ENCODE assay signal across 13 cellular contexts in the genomic region with DNA sequence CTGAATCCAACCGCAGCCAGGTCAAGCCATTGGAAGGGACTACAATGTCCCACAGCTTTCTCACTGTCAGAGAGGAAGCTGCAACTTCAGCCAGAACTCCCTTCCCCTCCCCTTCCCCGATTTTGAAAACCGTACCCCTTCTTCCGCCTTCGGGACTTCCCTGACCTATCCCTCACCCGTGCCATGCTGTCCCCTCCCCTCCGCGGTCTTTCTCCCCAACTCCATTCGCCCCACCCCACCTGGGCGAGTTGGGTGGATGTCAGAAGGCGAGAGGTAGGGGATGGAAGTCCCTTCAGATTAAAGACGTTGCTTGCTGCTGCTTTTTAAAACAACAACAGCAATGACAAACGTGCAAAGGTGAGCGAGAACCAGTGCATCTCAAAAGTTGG. TPM values are rescaled to one million over a fixed set of nuclear protein-coding genes. Genes with fewer than 3 reads are reported as not detected.
DNase-seq lines count a peak whose midpoint lies in the region; ATAC-seq, FAIRE-seq and TF ChIP-seq lines count a peak whose summit lies in the region.
"Had no signal": no experiment of that assay in that cellular context is flagged by ENCODE, and none has a peak within 500 bp of the region (broad histone marks: within the 10 kb centered on the region; RNA-seq: fewer than 3 reads in every experiment).

No MANE protein-coding gene starts in this region.

- H3K36me3 ChIP-seq in astrocyte (ENCODE audit: insufficient read depth, low read length) (no peaks in the 10 kb centered on the region), suprapubic skin (no peaks in the 10 kb centered on the region), OCI-LY7 (ENCODE audit: insufficient read depth, low read length) (no peaks in the 10 kb centered on the region)

- H3K27ac ChIP-seq in astrocyte (ENCODE audit: low read depth, low read length) (no peak overlapping the region), suprapubic skin (no peak overlapping the region), OCI-LY7 (ENCODE audit: low read depth, low read length, poor library complexity, severe bottlenecking) (no peak overlapping the region)
- H3K27ac ChIP-seq: RWPE1, skin epidermis had no signal

- CTCF ChIA-PET in activated CD4-positive, alpha-beta T cell treated with anti-CD3 and anti-CD28 coated beads, Interleukin-2, amount 10 ng/mL, durations not matched to agents 7 days and 5 days (lab: Charles Lee): no interaction called here
- CTCF ChIA-PET in OCI-LY7 (lab: Charles Lee; ENCODE audit: unreplicated experiment): no interaction called here

- TF ChIP-seq POLR2A in suprapubic skin (IDR thresholded peaks at IDR 0.05): no peak

- TF ChIP-seq CTCF in astrocyte (IDR thresholded peaks at IDR 0.05; ENCODE audit: insufficient read depth, low read depth, low read length): no peak
- no peak for TF ChIP-seq CTCF in suprapubic skin (IDR thresholded peaks at IDR 0.05)
- no peak for TF ChIP-seq CTCF in OCI-LY7 (conservative IDR thresholded peaks at IDR 0.05; ENCODE audit: low read length)

- no TSS peak for BruUV-seq in OCI-LY7 (replicated peaks; lab: Mats Ljungman, UMichigan)

- no peak overlapping the region for H3K27ac Mint-ChIP-seq in activated CD4-positive, alpha-beta T cell treated with anti-CD3 and anti-CD28 coated beads, Interleukin-2, amount 10 ng/mL, durations not matched to agents 7 days and 5 days
- H3K27ac Mint-ChIP-seq in astrocyte (ENCODE audit: unreplicated experiment): peak overlapping the region; percentile 18

- POLR2A ChIA-PET in activated CD4-positive, alpha-beta T cell treated with anti-CD3 and anti-CD28 coated beads, Interleukin-2, amount 10 ng/mL, durations not matched to agents 7 days and 5 days (lab: Charles Lee): no interaction called here
- POLR2A ChIA-PET in OCI-LY7 (lab: Charles Lee): no interaction called here

- WGBS in suprapubic skin: 3% methylated on average over 14 of the region's 14 CpGs

- H3K9me3 Mint-ChIP-seq in activated CD4-positive, alpha-beta T cell treated with anti-CD3 and anti-CD28 coated beads, Interleukin-2, amount 10 ng/mL, durations not matched to agents 7 days and 5 days: no peaks in the 10 kb centered on the region
- H3K9me3 Mint-ChIP-seq in astrocyte (ENCODE audit: unreplicated experiment): peaks cover 2% of the 10 kb centered on the region

- H3K4me3 ChIP-seq in astrocyte (ENCODE audit: insufficient read depth, low read depth, low read length) (peak overlapping the region; percentile 52), suprapubic skin (peak overlapping the region; percentile 31), OCI-LY7 (ENCODE audit: low read depth, low read length, poor library complexity, severe bottlenecking) (no peak overlapping the region)

- H3K4me3 Mint-ChIP-seq in activated CD4-positive, alpha-beta T cell treated with anti-CD3 and anti-CD28 coated beads, Interleukin-2, amount 10 ng/mL, durations not matched to agents 7 days and 5 days: peak overlapping the region; percentile 0
- H3K4me3 Mint-ChIP-seq in astrocyte (ENCODE audit: unreplicated experiment): peak overlapping the region; percentile 92

- no peaks in the 10 kb centered on the region for H3K79me2 ChIP-seq in astrocyte (ENCODE audit: insufficient read depth, low read length)
- no peaks in the 10 kb centered on the region for H3K79me2 ChIP-seq in OCI-LY7 (ENCODE audit: insufficient read depth, low read depth, low read length)

- H3K9me2 ChIP-seq in OCI-LY7 (ENCODE audit: insufficient read depth, low read length): no peaks in the 10 kb centered on the region

- H2AFZ ChIP-seq in astrocyte (ENCODE audit: low read depth, low read length): no peak overlapping the region
- H2AFZ ChIP-seq in OCI-LY7 (ENCODE audit: low read length): no peak overlapping the region

- TF ChIP-seq EP300 in suprapubic skin (IDR thresholded peaks at IDR 0.05): no peak

- FAIRE-seq in astrocyte (lab: Jason Lieb, UNC): no peak
- FAIRE-seq: frontal cortex, GM18507 had no signal

- H3K9ac ChIP-seq in astrocyte (ENCODE audit: low read length): no peak overlapping the region

- H3K4me2 ChIP-seq in astrocyte (ENCODE audit: low read length): peak overlapping the region; percentile 82
- no peak overlapping the region for H3K4me2 ChIP-seq in OCI-LY7 (ENCODE audit: low read length)

- H3K27me3 Mint-ChIP-seq in activated CD4-positive, alpha-beta T cell treated with anti-CD3 and anti-CD28 coated beads, Interleukin-2, amount 10 ng/mL, durations not matched to agents 7 days and 5 days: peaks cover 42% of the 10 kb centered on the region
- H3K27me3 Mint-ChIP-seq in astrocyte (ENCODE audit: low read depth, unreplicated experiment): peaks cover 56% of the 10 kb centered on the region

- H3K4me1 ChIP-seq in astrocyte (ENCODE audit: insufficient read depth, low read length): peaks cover 6% of the 10 kb centered on the region
- peaks cover 18% of the 10 kb centered on the region for H3K4me1 ChIP-seq in suprapubic skin
- H3K4me1 ChIP-seq in OCI-LY7 (ENCODE audit: insufficient read depth, low read length, poor library complexity, severe bottlenecking): no peaks in the 10 kb centered on the region

- H4K20me1 ChIP-seq in astrocyte (ENCODE audit: insufficient read depth, low read length) (no peaks in the 10 kb centered on the region), OCI-LY7 (ENCODE audit: insufficient read depth, low read length) (no peaks in the 10 kb centered on the region)

- H3K4me1 Mint-ChIP-seq in activated CD4-positive, alpha-beta T cell treated with anti-CD3 and anti-CD28 coated beads, Interleukin-2, amount 10 ng/mL, durations not matched to agents 7 days and 5 days: peaks cover 6% of the 10 kb centered on the region
- peaks cover 7% of the 10 kb centered on the region for H3K4me1 Mint-ChIP-seq in astrocyte (ENCODE audit: low read depth, unreplicated experiment)

- H3K27me3 ChIP-seq in astrocyte (ENCODE audit: insufficient read depth, low read length) (peaks cover 35% of the 10 kb centered on the region), suprapubic skin (peaks cover 43% of the 10 kb centered on the region)

- intact Hi-C loops in OCI-LY7 (cut with micrococcal nuclease; ENCODE audit: unreplicated experiment): loop anchor here (5.0 kb wide), 1 partner anchor 308 kb away; no protein-coding TSS in a partner anchor

- no peaks in the 10 kb centered on the region for H3K36me3 Mint-ChIP-seq in activated CD4-positive, alpha-beta T cell treated with anti-CD3 and anti-CD28 coated beads, Interleukin-2, amount 10 ng/mL, durations not matched to agents 7 days and 5 days (ENCODE audit: low read depth)
- H3K36me3 Mint-ChIP-seq in astrocyte (ENCODE audit: low read depth, unreplicated experiment): no peaks in the 10 kb centered on the region

- no peak for DNase-seq in activated CD4-positive, alpha-beta T cell treated with anti-CD3 and anti-CD28 coated beads, Interleukin-2, amount 10 ng/mL, durations not matched to agents 7 days and 5 days
- DNase-seq in activated CD4-positive, alpha-beta T cell treated with anti-CD3 and anti-CD28 coated beads, Interleukin-2, amount 50 U/mL, for 48 hours: no peak
- DNase-seq in astrocyte (ENCODE audit: low read depth) (no peak), iPS-NIHi7 (ENCODE audit: extremely low spot score) (peak; percentile 13), suprapubic skin (ENCODE audit: low spot score in 2 of 2) (no peak), NCI-H146 (lab: John Stamatoyannopoulos, UW) (no peak), OCI-LY7 (ENCODE audit: low spot score) (no peak)

- H3K9me3 ChIP-seq in astrocyte (ENCODE audit: insufficient read depth, low read depth, low read length) (no peaks in the 10 kb centered on the region), suprapubic skin (no peaks in the 10 kb centered on the region), OCI-LY7 (ENCODE audit: low read length) (no peaks in the 10 kb centered on the region)

- ATAC-seq in HG02840 (IDR thresholded peaks at IDR 0.05; ENCODE audit: low FRiP score, unreplicated experiment): no peak

RNA-seq across cellular contexts. Expression of a gene that starts 0.7 kb away (rescaled TPM):
- not detected for total RNA-seq in activated CD4-positive, alpha-beta T cell treated with anti-CD3 and anti-CD28 coated beads, Interleukin-2, amount 10 ng/mL, durations not matched to agents 7 days and 5 days
- total RNA-seq in astrocyte: 0.68 and 1.9 TPM in 2 replicates
- total RNA-seq in suprapubic skin: 1 to 10 TPM in 1 of 4 donors, under 1 TPM in 1, not detected in 2; 0.32 to 1.1 TPM
- total RNA-seq in OCI-LY7 (2014; rRNA removed; shearing (Covaris generic)): not detected in 2 replicates
- total RNA-seq in OCI-LY7 (2022): not detected in 2 replicates
- total RNA-seq: mesenteric fat pad had no signal
